Comparison of ENCODE assay signal across 31 cellular contexts in the genomic region with DNA sequence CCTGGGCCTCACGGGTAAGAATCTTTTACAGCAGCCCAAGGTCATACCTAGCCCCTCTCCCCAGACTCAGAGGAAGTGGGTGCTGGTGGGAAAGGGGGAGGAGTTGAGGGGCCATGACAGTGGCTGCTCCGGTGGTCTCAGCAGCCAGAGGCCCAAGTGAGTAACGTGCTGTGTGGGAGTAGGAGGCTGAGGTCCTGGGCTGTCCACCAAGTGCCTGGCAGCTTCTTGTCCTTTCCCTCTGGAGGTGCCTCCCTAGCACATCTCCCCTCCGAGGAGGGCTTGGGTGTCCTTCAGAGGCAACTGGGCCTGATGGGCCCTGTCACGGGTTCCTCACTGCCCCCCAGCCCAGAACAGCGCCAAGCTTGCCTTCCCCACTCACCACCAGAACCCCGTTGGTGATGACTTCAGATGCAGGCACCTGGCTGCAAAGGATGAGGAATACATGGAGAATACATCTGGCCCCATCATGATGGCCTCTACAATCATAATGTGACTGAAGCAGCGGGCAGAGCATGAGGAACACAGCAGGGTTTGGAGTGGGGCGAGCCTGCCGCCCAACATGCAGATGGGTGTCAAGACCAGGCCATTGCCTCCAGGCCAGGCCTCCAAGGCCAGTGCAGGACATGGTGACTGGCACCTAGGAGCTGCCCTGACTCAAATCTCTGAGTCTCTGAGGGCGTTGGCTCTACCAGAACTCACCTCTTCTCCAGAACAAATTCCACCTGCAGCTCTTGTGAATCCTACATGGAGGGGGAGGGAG. TPM values are rescaled to one million over a fixed set of nuclear protein-coding genes. Genes with fewer than 3 reads are reported as not detected.
DNase-seq lines count a peak whose midpoint lies in the region; ATAC-seq and TF ChIP-seq lines count a peak whose summit lies in the region.
"Had no signal": no experiment of that assay in that cellular context is flagged by ENCODE, and none has a peak within 500 bp of the region (broad histone marks: within the 10 kb centered on the region; RNA-seq: fewer than 3 reads in every experiment).

No MANE protein-coding gene starts in this region.

- peaks cover 9% of the 10 kb centered on the region for H3K4me1 ChIP-seq in lower lobe of right lung
- H3K4me1 ChIP-seq in spleen: no peaks in the 10 kb centered on the region
- H3K4me1 ChIP-seq: colonic mucosa had no signal

- TF ChIP-seq CTCF in lower lobe of right lung (IDR thresholded peaks at IDR 0.05) (no peak), spleen (IDR thresholded peaks at IDR 0.05 in 8 of 11, conservative IDR thresholded peaks at IDR 0.05 in 3 of 11) (no peak)

- H3K9me3 ChIP-seq in lower lobe of right lung (no peaks in the 10 kb centered on the region), spleen (no peaks in the 10 kb centered on the region)
- H3K9me3 ChIP-seq: BLaER1 treated with 17β-estradiol and CSF1 and Interleukin-3, amounts not matched to agents 10 nM and 100 nM; colonic mucosa had no signal

- TF ChIP-seq POLR2A in spleen (IDR thresholded peaks at IDR 0.05): no peak

- H3K4me3 ChIP-seq in lower lobe of right lung (peak overlapping the region; percentile 8), spleen (no peak overlapping the region)
- H3K4me3 ChIP-seq: BLaER1 treated with 17β-estradiol and CSF1 and Interleukin-3, amounts not matched to agents 10 nM and 100 nM; colonic mucosa had no signal

- H3K27me3 ChIP-seq in lower lobe of right lung (ENCODE audit: low read depth) (no peaks in the 10 kb centered on the region), spleen (replicated peaks in 1 of 7) (peaks cover 0 to 3% (median 0%) of the 10 kb centered on the region in 7 donors)
- H3K27me3 ChIP-seq: BLaER1 treated with 17β-estradiol and CSF1 and Interleukin-3, amounts not matched to agents 10 nM and 100 nM; colonic mucosa had no signal

- intact Hi-C loops in lower lobe of right lung (cut with DNase I): no loop called here
- intact Hi-C loops in spleen (cut with DNase I; ENCODE audit: low total_unique reads): no loop called here

- DNase-seq in activated T-cell treated with anti-CD3 and anti-CD28 coated beads, Interleukin-2, amount 50 U/mL, for 1 hour: peak; percentile 6
- no peak for DNase-seq in activated T-cell treated with anti-CD3 and anti-CD28 coated beads, Interleukin-2, amount 50 U/mL, for 48 hours
- no peak for DNase-seq in epithelial cell of prostate (ENCODE audit: low read depth, low spot score)
- DNase-seq in lower lobe of right lung: no peak
- peak; percentile 60 for DNase-seq in spleen
- DNase-seq in H4 (ENCODE audit: low spot score): no peak
- no peak for DNase-seq in cerebellar nuclear complex (lab: John Stamatoyannopoulos, UW)
- DNase-seq: activated CD4-positive, alpha-beta T cell treated with anti-CD3 and anti-CD28 coated beads, Interleukin-2, amount 50 U/mL, for 4 hours; activated CD8-positive, alpha-beta memory T cell treated with anti-CD3 and anti-CD28 coated beads, Interleukin-2, amount 10 ng/mL, durations not matched to agents 7 days and 5 days; activated T-cell treated with anti-CD3 and anti-CD28 coated beads, Interleukin-2, amount 50 U/mL, for 72 hours; aorta; DMS153; effector CD8-positive, alpha-beta T cell; glutamatergic neuron; NCI-H1436 treated with DMSO at 0.1 percent for 48 hours; NCI-H2081 treated with DMSO at 0.1 percent for 48 hours; NCI-H2227 treated with DMSO at 0.1 percent for 48 hours; NCI-H526 treated with DMSO at 0.1 percent for 48 hours; NK-92 treated with Interleukin-12 subunit alpha and Interleukin-12 subunit beta, amount 100 ng/mL, for 24 hours; PC-3; stimulated activated CD4-positive, alpha-beta T cell treated with anti-CD3 and anti-CD28 coated beads, Interleukin-4, amount 100 ng/mL, for 1 hour; trophoblast cell had no signal

- 83 to 87% (median 83%) methylated on average over 9 to 11 of the region's 11 CpGs for WGBS in spleen, 5 donors

- no peaks in the 10 kb centered on the region for H3K36me3 ChIP-seq in lower lobe of right lung
- no peaks in the 10 kb centered on the region for H3K36me3 ChIP-seq in spleen
- H3K36me3 ChIP-seq: BLaER1 treated with 17β-estradiol and CSF1 and Interleukin-3, amounts not matched to agents 10 nM and 100 nM; colonic mucosa had no signal

- H3K27ac ChIP-seq in epithelial cell of prostate: peak overlapping the region; percentile 72
- peak overlapping the region; percentile 74 for H3K27ac ChIP-seq in lower lobe of right lung
- no peak overlapping the region for H3K27ac ChIP-seq in spleen
- H3K27ac ChIP-seq: 22Rv1; BLaER1 treated with 17β-estradiol and CSF1 and Interleukin-3, amounts not matched to agents 10 nM and 100 nM; colonic mucosa; parathyroid adenoma had no signal

- ATAC-seq in lower lobe of right lung (no peak), HG02884 (IDR thresholded peaks at IDR 0.05; ENCODE audit: unreplicated experiment) (no peak)
- ATAC-seq: activated CD8-positive, alpha-beta memory T cell treated with anti-CD3 and anti-CD28 coated beads, Interleukin-2, amount 10 ng/mL, durations not matched to agents 7 days and 5 days; activated T-cell treated with anti-CD3 and anti-CD28 coated beads, Interleukin-2, amount 50 U/mL, for 72 hours; HCT116; PC-3 had no signal

RNA-seq across cellular contexts. Expression of gene PLA2G4F, which starts 3.3 kb away (rescaled TPM):
- 99.0 TPM for total RNA-seq in lower lobe of right lung
- total RNA-seq in spleen: not detected
- polyA plus RNA-seq in spleen: under 1 TPM in 1 of 3 donors, not detected in 2; 0.03 TPM
- total RNA-seq in H4 (2014; rRNA removed; shearing (Covaris generic)): not detected in 2 replicates
- total RNA-seq: activated CD8-positive, alpha-beta memory T cell treated with anti-CD3 and anti-CD28 coated beads, Interleukin-2, amount 10 ng/mL, durations not matched to agents 7 days and 5 days; aorta had no signal
- polyA plus RNA-seq: IgD-negative memory B cell, neural cell had no signal

RNA-seq across cellular contexts. Expression of gene VPS39, which starts 55.0 kb away (rescaled TPM):
- 79.9 TPM for total RNA-seq in lower lobe of right lung
- 100 to 1,000 TPM in 4 of 7 donors, 10 to 100 TPM in 3; 71.3 to 220 (median 105) TPM for total RNA-seq in spleen
- 10 to 100 TPM; 25.9 to 48.0 (median 47.6) TPM for polyA plus RNA-seq in spleen
- 23.5 and 26.6 TPM in 2 replicates for total RNA-seq in H4 (2014; rRNA removed; shearing (Covaris generic))

RNA-seq across cellular contexts. Expression of gene PLA2G4D, which starts 58.7 kb away (rescaled TPM):
- total RNA-seq in lower lobe of right lung: not detected
- not detected for total RNA-seq in spleen
- polyA plus RNA-seq in spleen: not detected
- not detected in 2 replicates for total RNA-seq in H4 (2014; rRNA removed; shearing (Covaris generic))
- total RNA-seq: activated CD8-positive, alpha-beta memory T cell treated with anti-CD3 and anti-CD28 coated beads, Interleukin-2, amount 10 ng/mL, durations not matched to agents 7 days and 5 days; activated T-cell treated with anti-CD3 and anti-CD28 coated beads, Interleukin-2, amount 50 U/mL, for 72 hours; aorta; epithelial cell of proximal tubule had no signal
- polyA plus RNA-seq: aorta, IgD-negative memory B cell, neural cell had no signal

Comparison
In these comparisons a context has a peak if more than half of its experiments do, and no peak if none do; other contexts are left out.
1. DNase-seq: peak in activated T-cell treated with anti-CD3 and anti-CD28 coated beads, Interleukin-2, amount 50 U/mL, for 1 hour (single experiment) and spleen (single experiment); none in activated T-cell treated with anti-CD3 and anti-CD28 coated beads, Interleukin-2, amount 50 U/mL, for 48 hours (0 of 2), epithelial cell of prostate (single experiment), lower lobe of right lung (single experiment), H4 (single experiment) and cerebellar nuclear complex (0 of 2).
2. H3K27ac ChIP-seq: peak in epithelial cell of prostate (single experiment) and lower lobe of right lung (single experiment); none in spleen (0 of 8).
3. RNA of gene PLA2G4F, which starts 3.3 kb away (total RNA-seq): 99.0 TPM in lower lobe of right lung (single experiment); not detected in spleen and not detected in H4; every median in the first group is over 100 times any median in the second.